20 cellular contexts compared by ENCODE assay signal in genomic region chr2:43568226-43568625, GRCh38. TPM values are rescaled to one million over a fixed set of nuclear protein-coding genes. Genes with fewer than 3 reads are reported as not detected.
DNase-seq lines count a peak whose midpoint lies in the region; ATAC-seq, FAIRE-seq and TF ChIP-seq lines count a peak whose summit lies in the region.
"Had no signal": no experiment of that assay in that cellular context is flagged by ENCODE, and none has a peak within 500 bp of the region (broad histone marks: within the 10 kb centered on the region; RNA-seq: fewer than 3 reads in every experiment).

No MANE protein-coding gene starts in this region.

- peak overlapping the region; percentile 51 for H3K27ac Mint-ChIP-seq in activated CD4-positive, alpha-beta T cell treated with anti-CD3 and anti-CD28 coated beads, Interleukin-2, amount 10 ng/mL, durations not matched to agents 24 days and 14 days
- H3K27ac Mint-ChIP-seq in activated CD4-positive, alpha-beta T cell treated with anti-CD3 and anti-CD28 coated beads, Interleukin-2, amount 10 ng/mL, durations not matched to agents 7 days and 5 days, result no peak overlapping the region
- H3K27ac Mint-ChIP-seq in CD4-positive, CD25-positive, alpha-beta regulatory T cell, result peak overlapping the region in 2 of 3 donors; percentile 83 to 84
- H3K27ac Mint-ChIP-seq in activated CD4-positive, alpha-beta memory T cell treated with anti-CD3 and anti-CD28 coated beads for 36 hours, result peak overlapping the region; percentile 69

- in situ Hi-C loops in K562 (cut with MboI), result no loop called here

- BruUV-seq in K562 (replicated peaks; lab: Mats Ljungman, UMichigan), result no TSS peak

- H3K27ac ChIP-seq in CD4-positive, CD25-positive, alpha-beta regulatory T cell (ENCODE audit: insufficient read depth, low read length, poor library complexity, severe bottlenecking), result no peak overlapping the region
- no peak overlapping the region for H3K27ac ChIP-seq in K562 (ENCODE audit: extremely low read depth, low read depth, low read length)
- H3K27ac ChIP-seq: KMS-11 had no signal

- H3K9me1 ChIP-seq in K562 (ENCODE audit: control insufficient read depth, insufficient read depth, low read length), result no peaks in the 10 kb centered on the region

- WGBS in K562 (ENCODE audit: insufficient coverage, low coverage, missing lambda C conversion rate), result 96% methylated on average over 1 of the region's 1 CpG

- no peak overlapping the region for H3K4me2 ChIP-seq in K562 (ENCODE audit: insufficient read depth, low read length)
- H3K4me2 ChIP-seq: KMS-11 had no signal

- no peak for TF ChIP-seq EP300 in K562 (IDR thresholded peaks at IDR 0.05; ENCODE audit: low read length)

- no peak for TF ChIP-seq RAD21 in K562 (CRISPR knock-in tag; conservative IDR thresholded peaks at IDR 0.05 in 1 of 2, IDR thresholded peaks at IDR 0.05 in 1 of 2)

- H3K36me3 ChIP-seq in CD4-positive, CD25-positive, alpha-beta regulatory T cell (ENCODE audit: control insufficient read depth, insufficient read depth, low read length), result peaks cover 30% of the 10 kb centered on the region
- H3K36me3 ChIP-seq in K562 (ENCODE audit: control insufficient read depth, insufficient read depth, low read length), result peaks cover 59% of the 10 kb centered on the region; the same call in 2 of the 3 replicates
- peaks cover 8% of the 10 kb centered on the region for H3K36me3 ChIP-seq in H7 (replicated peaks; ENCODE audit: control insufficient read depth, insufficient read depth, low read length)

- no peaks in the 10 kb centered on the region for H3K27me3 ChIP-seq in CD4-positive, CD25-positive, alpha-beta regulatory T cell (ENCODE audit: control insufficient read depth, insufficient read depth, low read length)
- H3K27me3 ChIP-seq in K562 (ENCODE audit: control insufficient read depth in 2 of 2, insufficient read depth in 2 of 2, low read length in 2 of 2) (no peaks in the 10 kb centered on the region), H7 (ENCODE audit: control insufficient read depth, insufficient read depth, low read length) (no peaks in the 10 kb centered on the region)

- H2AFZ ChIP-seq in K562 (ENCODE audit: low read depth, low read length), result no peak overlapping the region

- peaks cover 35% of the 10 kb centered on the region for H3K4me1 Mint-ChIP-seq in activated CD4-positive, alpha-beta T cell treated with anti-CD3 and anti-CD28 coated beads, Interleukin-2, amount 10 ng/mL, durations not matched to agents 24 days and 14 days
- H3K4me1 Mint-ChIP-seq in activated CD4-positive, alpha-beta T cell treated with anti-CD3 and anti-CD28 coated beads, Interleukin-2, amount 10 ng/mL, durations not matched to agents 7 days and 5 days, result peaks cover 40% of the 10 kb centered on the region
- H3K4me1 Mint-ChIP-seq in CD4-positive, CD25-positive, alpha-beta regulatory T cell, result peaks cover 31 to 71% (median 53%) of the 10 kb centered on the region in 4 donors
- H3K4me1 Mint-ChIP-seq in activated CD4-positive, alpha-beta memory T cell treated with anti-CD3 and anti-CD28 coated beads for 36 hours (ENCODE audit: low read depth), result peaks cover 80% of the 10 kb centered on the region

- H3K4me3 Mint-ChIP-seq in activated CD4-positive, alpha-beta T cell treated with anti-CD3 and anti-CD28 coated beads, Interleukin-2, amount 10 ng/mL, durations not matched to agents 24 days and 14 days, result no peak overlapping the region
- H3K4me3 Mint-ChIP-seq in activated CD4-positive, alpha-beta T cell treated with anti-CD3 and anti-CD28 coated beads, Interleukin-2, amount 10 ng/mL, durations not matched to agents 7 days and 5 days, result no peak overlapping the region
- H3K4me3 Mint-ChIP-seq in CD4-positive, CD25-positive, alpha-beta regulatory T cell, result peak overlapping the region in 2 of 4 donors; percentile 1 to 49
- H3K4me3 Mint-ChIP-seq in activated CD4-positive, alpha-beta memory T cell treated with anti-CD3 and anti-CD28 coated beads for 36 hours, result no peak overlapping the region
- H3K4me3 Mint-ChIP-seq: B cell had no signal

- POLR2A ChIA-PET in activated CD4-positive, alpha-beta T cell treated with anti-CD3 and anti-CD28 coated beads, Interleukin-2, amount 10 ng/mL, durations not matched to agents 7 days and 5 days (lab: Charles Lee), result no interaction called here
- POLR2A ChIA-PET in activated CD4-positive, alpha-beta memory T cell treated with anti-CD3 and anti-CD28 coated beads for 36 hours (lab: Charles Lee), result interaction anchor here (1.0 to 3.0 kb wide), 2 partner anchors 8 to 12 kb away, joined by 4 to 36 read pairs; no protein-coding TSS in a partner anchor
- POLR2A ChIA-PET in K562 (lab: Yijun Ruan, JAX), result no interaction called here

- no peak overlapping the region for H3K9ac ChIP-seq in K562 (ENCODE audit: insufficient read depth in 1 of 2, low read depth in 2 of 2, low read length in 2 of 2)
- H3K9ac ChIP-seq: KMS-11 had no signal

- H3K79me2 ChIP-seq in K562 (ENCODE audit: control insufficient read depth, insufficient read depth, low read length), result no peaks in the 10 kb centered on the region

- H3K27me3 Mint-ChIP-seq in activated CD4-positive, alpha-beta T cell treated with anti-CD3 and anti-CD28 coated beads, Interleukin-2, amount 10 ng/mL, durations not matched to agents 24 days and 14 days, result no peaks in the 10 kb centered on the region
- H3K27me3 Mint-ChIP-seq in activated CD4-positive, alpha-beta T cell treated with anti-CD3 and anti-CD28 coated beads, Interleukin-2, amount 10 ng/mL, durations not matched to agents 7 days and 5 days, result no peaks in the 10 kb centered on the region
- no peaks in the 10 kb centered on the region for H3K27me3 Mint-ChIP-seq in CD4-positive, CD25-positive, alpha-beta regulatory T cell
- no peaks in the 10 kb centered on the region for H3K27me3 Mint-ChIP-seq in activated CD4-positive, alpha-beta memory T cell treated with anti-CD3 and anti-CD28 coated beads for 36 hours
- H3K27me3 Mint-ChIP-seq: B cell had no signal

- peaks cover 28% of the 10 kb centered on the region for H3K4me1 ChIP-seq in CD4-positive, CD25-positive, alpha-beta regulatory T cell (ENCODE audit: control insufficient read depth, insufficient read depth, low read length, poor library complexity, severe bottlenecking)
- H3K4me1 ChIP-seq in K562 (replicated peaks in 1 of 2; ENCODE audit: control insufficient read depth in 2 of 2, insufficient read depth in 2 of 2, low read length in 2 of 2), result peaks cover 0 to 5% of the 10 kb centered on the region in 2 experiments; a peak in 1 of 5 replicates

- CTCF ChIA-PET in activated CD4-positive, alpha-beta T cell treated with anti-CD3 and anti-CD28 coated beads, Interleukin-2, amount 10 ng/mL, durations not matched to agents 7 days and 5 days (lab: Charles Lee), result interaction anchor here (1.1 to 2.7 kb wide), 4 partner anchors 9 to 17 kb away, joined by 3 to 8 read pairs (median 3); no protein-coding TSS in a partner anchor
- CTCF ChIA-PET in activated CD4-positive, alpha-beta memory T cell treated with anti-CD3 and anti-CD28 coated beads for 36 hours (lab: Charles Lee), result interaction anchor here (1.0 to 7.5 kb wide), 4 partner anchors 8 to 28 kb away, joined by 3 to 53 read pairs (median 6); partner anchors contain the start of gene THADA
- CTCF ChIA-PET in K562 (lab: Yijun Ruan, JAX; ENCODE audit: low intra/inter-chr PET ratio), result no interaction called here

- no peak for TF ChIP-seq CTCF in K562 (IDR thresholded peaks at IDR 0.05 in 2 of 3, conservative IDR thresholded peaks at IDR 0.05 in 1 of 3; ENCODE audit: insufficient read depth in 2 of 3, low read depth in 1 of 3, low read length in 3 of 3)

- FAIRE-seq in K562 (lab: Jason Lieb, UNC), result peak; percentile 55
- FAIRE-seq: G401.6 had no signal

- H3K9me3 Mint-ChIP-seq in activated CD4-positive, alpha-beta T cell treated with anti-CD3 and anti-CD28 coated beads, Interleukin-2, amount 10 ng/mL, durations not matched to agents 24 days and 14 days, result no peaks in the 10 kb centered on the region
- H3K9me3 Mint-ChIP-seq in activated CD4-positive, alpha-beta T cell treated with anti-CD3 and anti-CD28 coated beads, Interleukin-2, amount 10 ng/mL, durations not matched to agents 7 days and 5 days, result no peaks in the 10 kb centered on the region
- H3K9me3 Mint-ChIP-seq in CD4-positive, CD25-positive, alpha-beta regulatory T cell, result no peaks in the 10 kb centered on the region
- H3K9me3 Mint-ChIP-seq in activated CD4-positive, alpha-beta memory T cell treated with anti-CD3 and anti-CD28 coated beads for 36 hours, result no peaks in the 10 kb centered on the region

- H3K36me3 Mint-ChIP-seq in activated CD4-positive, alpha-beta T cell treated with anti-CD3 and anti-CD28 coated beads, Interleukin-2, amount 10 ng/mL, durations not matched to agents 24 days and 14 days (ENCODE audit: low read depth), result peaks cover 58% of the 10 kb centered on the region
- peaks cover 49% of the 10 kb centered on the region for H3K36me3 Mint-ChIP-seq in activated CD4-positive, alpha-beta T cell treated with anti-CD3 and anti-CD28 coated beads, Interleukin-2, amount 10 ng/mL, durations not matched to agents 7 days and 5 days (ENCODE audit: low read depth)
- H3K36me3 Mint-ChIP-seq in CD4-positive, CD25-positive, alpha-beta regulatory T cell, result peaks cover 43% of the 10 kb centered on the region
- H3K36me3 Mint-ChIP-seq in activated CD4-positive, alpha-beta memory T cell treated with anti-CD3 and anti-CD28 coated beads for 36 hours, result peaks cover 60% of the 10 kb centered on the region

- no peaks in the 10 kb centered on the region for H3K9me3 ChIP-seq in CD4-positive, CD25-positive, alpha-beta regulatory T cell (ENCODE audit: control insufficient read depth in 2 of 2, low read length in 2 of 2)
- no peaks in the 10 kb centered on the region for H3K9me3 ChIP-seq in K562 (replicated peaks; ENCODE audit: control insufficient read depth, insufficient read depth, low read depth, low read length)

- no peak for TF ChIP-seq POLR2A in K562 (conservative IDR thresholded peaks at IDR 0.05)

- no peaks in the 10 kb centered on the region for H4K20me1 ChIP-seq in K562 (replicated peaks; ENCODE audit: control insufficient read depth, insufficient read depth, low read length)

- H3K4me3 ChIP-seq in CD4-positive, CD25-positive, alpha-beta regulatory T cell (ENCODE audit: low read depth, low read length), result no peak overlapping the region
- H3K4me3 ChIP-seq in K562 (no peak overlapping the region), H7 (ENCODE audit: insufficient read depth, low read depth, low read length) (no peak overlapping the region)

- DNase-seq in activated CD4-positive, alpha-beta T cell treated with anti-CD3 and anti-CD28 coated beads, Interleukin-2, amount 10 ng/mL, durations not matched to agents 24 days and 14 days, result no peak
- no peak for DNase-seq in activated CD4-positive, alpha-beta T cell treated with anti-CD3 and anti-CD28 coated beads, Interleukin-2, amount 10 ng/mL, durations not matched to agents 7 days and 5 days
- peak in 1 of 3 donors; percentile 18 for DNase-seq in CD4-positive, CD25-positive, alpha-beta regulatory T cell
- no peak for DNase-seq in activated CD4-positive, alpha-beta memory T cell treated with anti-CD3 and anti-CD28 coated beads for 36 hours
- DNase-seq in K562 (ENCODE audit: extremely low read depth in 1 of 4, low spot score in 3 of 4) (no peak), H7 (no peak), SKM-1 (lab: John Stamatoyannopoulos, UW; ENCODE audit: unreplicated experiment) (no peak), NCI-H446 (lab: John Stamatoyannopoulos, UW) (no peak)
- DNase-seq: COR-L47, HCEC 1CT, MV-4-11, NCI-H1417, NCI-H187, NCI-H2107, NCI-H510A treated with DMSO at 0.1 percent for 48 hours, NCI-H774, OCI-M1 had no signal

- intact Hi-C loops in activated CD4-positive, alpha-beta T cell treated with anti-CD3 and anti-CD28 coated beads, Interleukin-2, amount 10 ng/mL, durations not matched to agents 24 days and 14 days (cut with micrococcal nuclease), result no loop called here
- intact Hi-C loops in activated CD4-positive, alpha-beta memory T cell treated with anti-CD3 and anti-CD28 coated beads for 36 hours (cut with micrococcal nuclease), result loop anchor here (5.0 to 10.0 kb wide), 4 partner anchors 53 to 511 kb away; no protein-coding TSS in a partner anchor
- intact Hi-C loops in K562 (cut with micrococcal nuclease), result no loop called here

- no peak for ATAC-seq in CD4-positive, CD25-positive, alpha-beta regulatory T cell (ENCODE audit: low read depth in 2 of 2)
- ATAC-seq in K562, result no peak

RNA-seq across cellular contexts. Expression of gene THADA, which starts 27.6 kb away (rescaled TPM):
- 41.6 and 55.4 TPM in 2 replicates for total RNA-seq in activated CD4-positive, alpha-beta T cell treated with anti-CD3 and anti-CD28 coated beads, Interleukin-2, amount 10 ng/mL, durations not matched to agents 24 days and 14 days
- 10 to 100 TPM; 26.2 to 32.2 TPM for total RNA-seq in activated CD4-positive, alpha-beta T cell treated with anti-CD3 and anti-CD28 coated beads, Interleukin-2, amount 10 ng/mL, durations not matched to agents 7 days and 5 days
- 52.9 TPM for total RNA-seq in CD4-positive, CD25-positive, alpha-beta regulatory T cell
- 10 to 100 TPM; 19.1 to 23.2 (median 19.8) TPM for polyA plus RNA-seq in CD4-positive, CD25-positive, alpha-beta regulatory T cell
- total RNA-seq in activated CD4-positive, alpha-beta memory T cell treated with anti-CD3 and anti-CD28 coated beads for 36 hours, result 10 to 100 TPM; 39.0 to 46.6 TPM
- total RNA-seq in K562 (2011; cell fraction: chromatin; rRNA removed; ENCODE audit: low replicate concordance), result 46.5 and 111 TPM in 2 replicates
- total RNA-seq in K562 (2011; cell fraction: nucleolus; rRNA removed), result 30.5 and 38.3 TPM in 2 replicates
- 41.1 and 59.6 TPM in 2 replicates for total RNA-seq in K562 (2011; cell fraction: nucleoplasm; rRNA removed)
- total RNA-seq in K562 (2014; rRNA removed) (31.9 and 33.9 TPM in 2 replicates), K562 (2014; rRNA removed; fragmentation: Illumina TruSeq; extraction: Trizol) (34.4 and 34.7 TPM in 2 replicates), K562 (2015; rRNA removed; fragmentation: Illumina TruSeq; extraction: Trizol) (28.5 and 34.0 TPM in 2 replicates), K562 (2021) (33.6 and 34.0 TPM in 2 replicates)
- polyA plus RNA-seq in K562 (2011; rRNA removed) (18.7 and 21.9 TPM in 2 replicates), K562 (2014; fragmentation: Illumina TruSeq; extraction: Trizol) (28.4 and 31.9 TPM in 2 replicates), K562 (2014; fragmentation: Nextera tagmentation; extraction: Ambion mirVana) (10 to 100 TPM; 17.8 to 29.6 TPM), K562 (2014; rRNA removed) (15.9 and 25.1 TPM in 2 replicates)
- 19.1 and 20.0 TPM in 2 replicates for polyA plus RNA-seq in K562 (2011; cell fraction: cytosol; rRNA removed)
- 49.1 and 65.8 TPM in 2 replicates for polyA plus RNA-seq in K562 (2011; cell fraction: nucleus; rRNA removed)
- 18.4 and 28.4 TPM in 2 replicates for polyA plus RNA-seq in K562 (2012)
- 64.9 and 80.5 TPM in 2 replicates for polyA minus RNA-seq in K562 (2011; rRNA and poly(A)+ RNA removed)
- 32.6 and 32.9 TPM in 2 replicates for polyA minus RNA-seq in K562 (2011; cell fraction: cytosol; rRNA and poly(A)+ RNA removed)
- polyA minus RNA-seq in K562 (2011; cell fraction: nucleus; rRNA and poly(A)+ RNA removed), result 44.0 and 57.8 TPM in 2 replicates
- 16.3 and 23.7 TPM in 2 replicates for total RNA-seq in H7 (2014; rRNA removed; shearing (Covaris generic))
